ENCODE assay signal across 10 cellular contexts in genomic region chr11:62104816-62105610, GRCh38. TPM values are rescaled to one million over a fixed set of nuclear protein-coding genes. Genes with fewer than 3 reads are reported as not detected.
A peak's percentile ranks its signal among the peaks of the same experiment; 100 is the strongest.
DNase-seq lines count a peak whose midpoint lies in the region; ATAC-seq and TF ChIP-seq lines count a peak whose summit lies in the region.
"Had no signal": no experiment of that assay in that cellular context is flagged by ENCODE, and none has a peak within 500 bp of the region (broad histone marks: within the 10 kb centered on the region; RNA-seq: fewer than 3 reads in every experiment).

No MANE protein-coding gene starts in this region.

- peak overlapping the region; percentile 32 for H3K4me3 ChIP-seq in choroid plexus epithelial cell (ENCODE audit: low read depth, low read length)
- peak overlapping the region in 2 of 4 donors; percentile 26 to 29 for H3K4me3 ChIP-seq in upper lobe of left lung

- ATAC-seq in upper lobe of left lung (ENCODE audit: low FRiP score in 2 of 2) (peak; percentile 84 to 87), GM21515 (IDR thresholded peaks at IDR 0.05; ENCODE audit: unreplicated experiment) (no peak)

- H3K4me1 ChIP-seq in upper lobe of left lung, result peaks cover 6 to 16% (median 13%) of the 10 kb centered on the region in 4 donors

- TF ChIP-seq POLR2A in upper lobe of left lung (IDR thresholded peaks at IDR 0.05), result no peak

- peak; percentile 54 for DNase-seq in activated effector memory CD4-positive, alpha-beta T cell treated with anti-CD3 and anti-CD28 coated beads, Interleukin-2, amount 50 U/mL, for 16 hours
- DNase-seq in activated effector memory CD4-positive, alpha-beta T cell treated with Interleukin-2 at 50 U/mL for 16 hours, result no peak
- DNase-seq in choroid plexus epithelial cell (ENCODE audit: low read depth), result peak; percentile 71
- DNase-seq in lung microvascular endothelial cell (ENCODE audit: low read depth in 2 of 2), result peak; percentile 83 to 84
- DNase-seq in upper lobe of left lung, result no peak
- DNase-seq in NOMO-1 treated with DMSO at 0.1 percent for 48 hours (lab: John Stamatoyannopoulos, UW; ENCODE audit: unreplicated experiment), result no peak
- no peak for DNase-seq in hippocampal formation (lab: John Stamatoyannopoulos, UW)
- DNase-seq: Caco-2, NCI-H69 had no signal

- H3K9me3 ChIP-seq in upper lobe of left lung, result no peaks in the 10 kb centered on the region

- TF ChIP-seq CTCF in choroid plexus epithelial cell (conservative IDR thresholded peaks at IDR 0.05; ENCODE audit: low read depth, low read length) (no peak), upper lobe of left lung (IDR thresholded peaks at IDR 0.05) (no peak)

- WGBS in upper lobe of left lung, 2 donors, result 33% methylated on average over 10 of the region's 10 CpGs

- no peaks in the 10 kb centered on the region for H3K27me3 ChIP-seq in upper lobe of left lung

- no peaks in the 10 kb centered on the region for H3K36me3 ChIP-seq in upper lobe of left lung

- peak overlapping the region; percentile 58 to 79 (median 62) for H3K27ac ChIP-seq in upper lobe of left lung

- TF ChIP-seq EP300 in upper lobe of left lung (IDR thresholded peaks at IDR 0.05), result peak in 3 of 4 donors; percentile 72 to 82 (median 82)

RNA-seq across cellular contexts. Expression of gene INCENP, which starts 18.8 kb away (rescaled TPM):
- 9.9 and 14.6 TPM in 2 replicates for total RNA-seq in lung microvascular endothelial cell
- 10 to 100 TPM; 11.9 to 44.0 (median 19.7) TPM for total RNA-seq in upper lobe of left lung

Comparison
In these comparisons a context has a peak if more than half of its experiments do, and no peak if none do; other contexts are left out.
1. DNase-seq: peak in activated effector memory CD4-positive, alpha-beta T cell treated with anti-CD3 and anti-CD28 coated beads, Interleukin-2, amount 50 U/mL, for 16 hours (single experiment), choroid plexus epithelial cell (single experiment) and lung microvascular endothelial cell (2 of 2); none in activated effector memory CD4-positive, alpha-beta T cell treated with Interleukin-2 at 50 U/mL for 16 hours (single experiment), upper lobe of left lung (0 of 2), NOMO-1 treated with DMSO at 0.1 percent for 48 hours (single experiment) and hippocampal formation (0 of 2).